In the genomic region with DNA sequence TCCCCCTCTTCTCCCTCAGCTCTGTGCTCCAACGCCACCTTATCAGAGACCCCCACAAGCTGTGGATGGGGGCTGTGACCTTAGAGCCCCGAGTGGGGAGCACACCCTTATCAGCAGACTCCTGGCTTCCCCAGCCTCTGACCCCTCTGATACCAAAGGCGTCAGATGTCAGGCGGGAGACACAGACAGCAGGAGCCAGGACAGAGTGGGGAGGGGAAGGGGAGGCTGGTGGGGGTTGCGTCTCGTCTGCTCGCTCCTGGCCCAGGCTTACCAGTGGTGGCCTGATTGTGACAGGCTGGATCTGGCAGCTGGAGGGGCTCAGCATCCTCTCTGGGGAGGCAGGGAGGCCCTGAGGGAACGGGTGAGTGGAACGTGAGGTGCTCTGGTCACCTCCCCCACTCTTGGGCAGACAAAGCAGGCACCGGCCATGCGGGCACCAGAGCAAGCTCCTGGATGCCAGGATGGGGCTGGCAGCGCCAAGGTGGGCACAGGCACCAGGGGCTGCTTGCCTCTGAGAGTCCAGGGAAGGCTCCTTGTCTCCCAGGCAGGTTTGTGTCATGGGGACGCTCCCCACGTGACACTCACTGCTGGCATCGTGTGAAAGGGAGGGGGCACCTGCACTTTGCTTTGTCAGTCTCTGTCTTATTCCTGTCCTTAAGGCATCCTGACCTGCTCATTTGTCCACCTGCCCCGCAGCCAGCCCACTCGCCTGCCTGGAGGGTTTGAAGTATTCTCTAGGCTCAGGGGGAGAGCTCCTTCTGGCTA, we compare ENCODE assay signal across 1 cellular context.
TF ChIP-seq lines count a peak whose summit lies in the region.

No MANE protein-coding gene starts in this region.

TF ChIP-seq in H1, 55 proteins besides CTCF, POLR2A, EP300 and RAD21:
- TF ChIP-seq TCF12 (IDR thresholded peaks at IDR 0.05; ENCODE audit: low read depth, low read length) (no peak), SIN3A (conservative IDR thresholded peaks at IDR 0.05 in 1 of 2, IDR thresholded peaks at IDR 0.05 in 1 of 2; ENCODE audit: low read depth in 1 of 2, low read length in 2 of 2) (no peak)
